ENCODE assay signal across 32 cellular contexts in genomic region chr2:221195829-221196228, GRCh38.
"Had no signal": no experiment of that assay in that cellular context is flagged by ENCODE, and none has a peak within 500 bp of the region (broad histone marks: within the 10 kb centered on the region; RNA-seq: fewer than 3 reads in every experiment).

No MANE protein-coding gene starts in this region.

- H3K27ac Mint-ChIP-seq: activated CD4-positive, alpha-beta memory T cell treated with anti-CD3 and anti-CD28 coated beads for 36 hours; activated CD4-positive, alpha-beta T cell treated with anti-CD3 and anti-CD28 coated beads for 36 hours; activated CD4-positive, alpha-beta T cell treated with anti-CD3 and anti-CD28 coated beads, Interleukin-2, amount 10 ng/mL, durations not matched to agents 24 days and 14 days; activated CD8-positive, alpha-beta memory T cell treated with anti-CD3 and anti-CD28 coated beads, Interleukin-2, amount 10 ng/mL, durations not matched to agents 7 days and 5 days; activated CD8-positive, alpha-beta T cell treated with anti-CD3 and anti-CD28 coated beads, Interleukin-2, amount 10 ng/mL, durations not matched to agents 7 days and 5 days; activated naive CD4-positive, alpha-beta T cell treated with anti-CD3 and anti-CD28 coated beads for 36 hours; activated naive CD4-positive, alpha-beta T cell treated with anti-CD3 and anti-CD28 coated beads, Interleukin-2, amount 50 U/mL, for 24 hours; activated naive CD8-positive, alpha-beta T cell treated with anti-CD3 and anti-CD28 coated beads for 36 hours; activated naive CD8-positive, alpha-beta T cell treated with anti-CD3 and anti-CD28 coated beads, Interleukin-2, amount 50 U/mL, for 24 hours; activated T-helper 1 cell treated with anti-CD3 and anti-CD28 coated beads, Interleukin-12 subunit alpha, Interleukin-12 subunit beta, Interleukin-2, Interleukin-4 antibody, amounts not matched to agents 30 ng/mL and 10 ng/mL and 1 ng/mL, durations not matched to agents 14 hours and 24 hours and 36 hours; activated T-helper 2 cell treated with anti-CD3 and anti-CD28 coated beads, Interferon-gamma antibody, Interleukin-2, Interleukin-4, amounts not matched to agents 10 μg/mL and 5 μg/mL and 100 μg/mL, durations not matched to agents 14 hours and 24 hours and 36 hours; endodermal cell had no signal

- DNase-seq: activated CD4-positive, alpha-beta memory T cell treated with anti-CD3 and anti-CD28 coated beads for 36 hours; activated CD4-positive, alpha-beta T cell treated with anti-CD3 and anti-CD28 coated beads for 36 hours; activated CD4-positive, alpha-beta T cell treated with anti-CD3 and anti-CD28 coated beads, Interleukin-2, amount 10 ng/mL, durations not matched to agents 24 days and 14 days; activated CD4-positive, CD25-positive, alpha-beta regulatory T cell; activated CD4-positive, CD25-positive, alpha-beta regulatory T cell treated with anti-CD3 and anti-CD28 coated beads, Interleukin-2, amount 50 U/mL, for 72 hours; activated CD8-positive, alpha-beta memory T cell treated with anti-CD3 and anti-CD28 coated beads, Interleukin-2, amount 10 ng/mL, durations not matched to agents 7 days and 5 days; activated CD8-positive, alpha-beta memory T cell treated with anti-CD3 and anti-CD28 coated beads, Interleukin-2, amount 50 U/mL, for 4 hours; activated CD8-positive, alpha-beta T cell treated with anti-CD3 and anti-CD28 coated beads, Interleukin-2, amount 10 ng/mL, durations not matched to agents 7 days and 5 days; activated effector memory CD4-positive, alpha-beta T cell treated with anti-CD3 and anti-CD28 coated beads, Interleukin-2, amount 50 U/mL, for 16 hours; activated naive CD4-positive, alpha-beta T cell treated with anti-CD3 and anti-CD28 coated beads for 36 hours; activated naive CD8-positive, alpha-beta T cell treated with anti-CD3 and anti-CD28 coated beads for 36 hours; activated naive CD8-positive, alpha-beta T cell treated with anti-CD3 and anti-CD28 coated beads, Interleukin-2, amount 50 U/mL, for 24 hours; activated T-cell treated with anti-CD3 and anti-CD28 coated beads, Interleukin-2, amount 50 U/mL, for 1 hour; activated T-cell treated with anti-CD3 and anti-CD28 coated beads, Interleukin-2, amount 50 U/mL, for 48 hours; adrenal gland; amygdala; aorta; body of pancreas; caudate nucleus; cortex of kidney; dermis blood vessel endothelial cell; effector CD8-positive, alpha-beta T cell; endodermal cell; foreskin melanocyte; heart right ventricle; T-helper 2 cell had no signal

- H3K27me3 Mint-ChIP-seq: activated CD4-positive, alpha-beta memory T cell treated with anti-CD3 and anti-CD28 coated beads for 36 hours; activated CD4-positive, alpha-beta T cell treated with anti-CD3 and anti-CD28 coated beads for 36 hours; activated CD8-positive, alpha-beta memory T cell treated with anti-CD3 and anti-CD28 coated beads, Interleukin-2, amount 10 ng/mL, durations not matched to agents 7 days and 5 days; activated naive CD8-positive, alpha-beta T cell treated with anti-CD3 and anti-CD28 coated beads for 36 hours; activated naive CD8-positive, alpha-beta T cell treated with anti-CD3 and anti-CD28 coated beads, Interleukin-2, amount 50 U/mL, for 24 hours had no signal

- H3K9me3 ChIP-seq: adrenal gland, body of pancreas, esophagus muscularis mucosa, gastroesophageal sphincter had no signal

- H3K4me3 ChIP-seq: adrenal gland, body of pancreas, esophagus muscularis mucosa, gastroesophageal sphincter, heart right ventricle had no signal

- H3K36me3 ChIP-seq: adrenal gland, esophagus muscularis mucosa, gastroesophageal sphincter, heart right ventricle had no signal

- FAIRE-seq: colon had no signal

- H3K27ac ChIP-seq: adrenal gland, body of pancreas, esophagus muscularis mucosa, gastroesophageal sphincter, heart right ventricle had no signal

- H3K9me3 Mint-ChIP-seq: activated CD4-positive, alpha-beta memory T cell treated with anti-CD3 and anti-CD28 coated beads for 36 hours; activated naive CD4-positive, alpha-beta T cell treated with anti-CD3 and anti-CD28 coated beads for 36 hours; activated naive CD4-positive, alpha-beta T cell treated with anti-CD3 and anti-CD28 coated beads, Interleukin-2, amount 50 U/mL, for 24 hours; activated naive CD8-positive, alpha-beta T cell treated with anti-CD3 and anti-CD28 coated beads for 36 hours; activated naive CD8-positive, alpha-beta T cell treated with anti-CD3 and anti-CD28 coated beads, Interleukin-2, amount 50 U/mL, for 24 hours; activated T-helper 1 cell treated with anti-CD3 and anti-CD28 coated beads, Interleukin-12 subunit alpha, Interleukin-12 subunit beta, Interleukin-2, Interleukin-4 antibody, amounts not matched to agents 30 ng/mL and 10 ng/mL and 1 ng/mL, durations not matched to agents 14 hours and 24 hours and 36 hours; activated T-helper 2 cell treated with anti-CD3 and anti-CD28 coated beads, Interferon-gamma antibody, Interleukin-2, Interleukin-4, amounts not matched to agents 10 μg/mL and 5 μg/mL and 100 μg/mL, durations not matched to agents 14 hours and 24 hours and 36 hours had no signal

- H3K4me1 Mint-ChIP-seq: activated CD4-positive, alpha-beta T cell treated with anti-CD3 and anti-CD28 coated beads for 36 hours; activated CD4-positive, alpha-beta T cell treated with anti-CD3 and anti-CD28 coated beads, Interleukin-2, amount 10 ng/mL, durations not matched to agents 24 days and 14 days; activated CD8-positive, alpha-beta memory T cell treated with anti-CD3 and anti-CD28 coated beads, Interleukin-2, amount 10 ng/mL, durations not matched to agents 7 days and 5 days; activated naive CD4-positive, alpha-beta T cell treated with anti-CD3 and anti-CD28 coated beads, Interleukin-2, amount 50 U/mL, for 24 hours; activated naive CD8-positive, alpha-beta T cell treated with anti-CD3 and anti-CD28 coated beads for 36 hours; activated naive CD8-positive, alpha-beta T cell treated with anti-CD3 and anti-CD28 coated beads, Interleukin-2, amount 50 U/mL, for 24 hours had no signal

- H3K4me3 Mint-ChIP-seq: activated CD4-positive, alpha-beta memory T cell treated with anti-CD3 and anti-CD28 coated beads for 36 hours; activated CD4-positive, alpha-beta T cell treated with anti-CD3 and anti-CD28 coated beads for 36 hours; activated CD4-positive, alpha-beta T cell treated with anti-CD3 and anti-CD28 coated beads, Interleukin-2, amount 10 ng/mL, durations not matched to agents 24 days and 14 days; activated CD8-positive, alpha-beta memory T cell treated with anti-CD3 and anti-CD28 coated beads, Interleukin-2, amount 10 ng/mL, durations not matched to agents 7 days and 5 days; activated CD8-positive, alpha-beta T cell treated with anti-CD3 and anti-CD28 coated beads, Interleukin-2, amount 10 ng/mL, durations not matched to agents 7 days and 5 days; activated naive CD4-positive, alpha-beta T cell treated with anti-CD3 and anti-CD28 coated beads for 36 hours; activated naive CD4-positive, alpha-beta T cell treated with anti-CD3 and anti-CD28 coated beads, Interleukin-2, amount 50 U/mL, for 24 hours; activated naive CD8-positive, alpha-beta T cell treated with anti-CD3 and anti-CD28 coated beads for 36 hours; activated naive CD8-positive, alpha-beta T cell treated with anti-CD3 and anti-CD28 coated beads, Interleukin-2, amount 50 U/mL, for 24 hours; activated T-helper 1 cell treated with anti-CD3 and anti-CD28 coated beads, Interleukin-12 subunit alpha, Interleukin-12 subunit beta, Interleukin-2, Interleukin-4 antibody, amounts not matched to agents 30 ng/mL and 10 ng/mL and 1 ng/mL, durations not matched to agents 14 hours and 24 hours and 36 hours; endodermal cell had no signal

- H3K4me1 ChIP-seq: adrenal gland, body of pancreas, esophagus muscularis mucosa, gastroesophageal sphincter, heart right ventricle had no signal

- H3K27me3 ChIP-seq: adrenal gland, body of pancreas, esophagus muscularis mucosa, gastroesophageal sphincter, heart right ventricle had no signal

- H3K36me3 Mint-ChIP-seq: activated CD4-positive, alpha-beta memory T cell treated with anti-CD3 and anti-CD28 coated beads for 36 hours; activated CD8-positive, alpha-beta memory T cell treated with anti-CD3 and anti-CD28 coated beads, Interleukin-2, amount 10 ng/mL, durations not matched to agents 7 days and 5 days; activated naive CD4-positive, alpha-beta T cell treated with anti-CD3 and anti-CD28 coated beads, Interleukin-2, amount 50 U/mL, for 24 hours; activated naive CD8-positive, alpha-beta T cell treated with anti-CD3 and anti-CD28 coated beads for 36 hours had no signal
